1 cellular context compared by ENCODE assay signal in the genomic region with DNA sequence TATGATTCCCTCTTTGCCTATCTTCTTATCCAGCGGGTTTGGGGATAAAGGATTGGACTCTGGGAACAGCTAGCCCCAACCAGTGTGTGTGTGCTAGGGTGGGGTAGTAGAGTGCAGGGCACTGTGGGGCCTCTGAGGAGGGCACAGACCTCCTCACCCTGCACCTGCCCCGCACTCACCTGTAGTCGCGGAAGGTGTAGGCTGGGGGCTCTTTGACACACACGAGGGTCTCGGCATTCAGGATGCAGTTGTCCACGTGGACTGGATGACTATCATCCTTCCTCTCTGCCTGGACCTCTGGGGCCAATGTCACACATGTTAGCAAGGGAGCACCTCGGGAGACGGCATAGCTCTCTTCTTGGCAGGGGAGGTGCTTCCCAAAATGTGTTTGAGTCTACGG.
TF ChIP-seq lines count a peak whose summit lies in the region.

No MANE protein-coding gene starts in this region.

TF ChIP-seq in GM23338, 12 proteins besides CTCF, POLR2A, EP300 and RAD21 (continued from another document):
- no peak for TF ChIP-seq ZNF462 (CRISPR knock-in tag; IDR thresholded peaks at IDR 0.05)
- no peak for TF ChIP-seq STAT1 (IDR thresholded peaks at IDR 0.05; ENCODE audit: unreplicated experiment)
- TF ChIP-seq EZH2phosphoT487 (IDR thresholded peaks at IDR 0.05; ENCODE audit: unreplicated experiment), result no peak
- TF ChIP-seq NANOG (IDR thresholded peaks at IDR 0.05; ENCODE audit: borderline replicate concordance), result no peak
- no peak for TF ChIP-seq POLR2AphosphoS5 (IDR thresholded peaks at IDR 0.05; ENCODE audit: low read depth)
- TF ChIP-seq ZNF331 (CRISPR knock-in tag; IDR thresholded peaks at IDR 0.05; ENCODE audit: low read depth), result no peak
- TF ChIP-seq, protein P1, sequence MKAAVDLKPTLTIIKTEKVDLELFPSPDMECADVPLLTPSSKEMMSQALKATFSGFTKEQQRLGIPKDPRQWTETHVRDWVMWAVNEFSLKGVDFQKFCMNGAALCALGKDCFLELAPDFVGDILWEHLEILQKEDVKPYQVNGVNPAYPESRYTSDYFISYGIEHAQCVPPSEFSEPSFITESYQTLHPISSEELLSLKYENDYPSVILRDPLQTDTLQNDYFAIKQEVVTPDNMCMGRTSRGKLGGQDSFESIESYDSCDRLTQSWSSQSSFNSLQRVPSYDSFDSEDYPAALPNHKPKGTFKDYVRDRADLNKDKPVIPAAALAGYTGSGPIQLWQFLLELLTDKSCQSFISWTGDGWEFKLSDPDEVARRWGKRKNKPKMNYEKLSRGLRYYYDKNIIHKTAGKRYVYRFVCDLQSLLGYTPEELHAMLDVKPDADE (IDR thresholded peaks at IDR 0.05), result no peak
- TF ChIP-seq, protein P2, sequence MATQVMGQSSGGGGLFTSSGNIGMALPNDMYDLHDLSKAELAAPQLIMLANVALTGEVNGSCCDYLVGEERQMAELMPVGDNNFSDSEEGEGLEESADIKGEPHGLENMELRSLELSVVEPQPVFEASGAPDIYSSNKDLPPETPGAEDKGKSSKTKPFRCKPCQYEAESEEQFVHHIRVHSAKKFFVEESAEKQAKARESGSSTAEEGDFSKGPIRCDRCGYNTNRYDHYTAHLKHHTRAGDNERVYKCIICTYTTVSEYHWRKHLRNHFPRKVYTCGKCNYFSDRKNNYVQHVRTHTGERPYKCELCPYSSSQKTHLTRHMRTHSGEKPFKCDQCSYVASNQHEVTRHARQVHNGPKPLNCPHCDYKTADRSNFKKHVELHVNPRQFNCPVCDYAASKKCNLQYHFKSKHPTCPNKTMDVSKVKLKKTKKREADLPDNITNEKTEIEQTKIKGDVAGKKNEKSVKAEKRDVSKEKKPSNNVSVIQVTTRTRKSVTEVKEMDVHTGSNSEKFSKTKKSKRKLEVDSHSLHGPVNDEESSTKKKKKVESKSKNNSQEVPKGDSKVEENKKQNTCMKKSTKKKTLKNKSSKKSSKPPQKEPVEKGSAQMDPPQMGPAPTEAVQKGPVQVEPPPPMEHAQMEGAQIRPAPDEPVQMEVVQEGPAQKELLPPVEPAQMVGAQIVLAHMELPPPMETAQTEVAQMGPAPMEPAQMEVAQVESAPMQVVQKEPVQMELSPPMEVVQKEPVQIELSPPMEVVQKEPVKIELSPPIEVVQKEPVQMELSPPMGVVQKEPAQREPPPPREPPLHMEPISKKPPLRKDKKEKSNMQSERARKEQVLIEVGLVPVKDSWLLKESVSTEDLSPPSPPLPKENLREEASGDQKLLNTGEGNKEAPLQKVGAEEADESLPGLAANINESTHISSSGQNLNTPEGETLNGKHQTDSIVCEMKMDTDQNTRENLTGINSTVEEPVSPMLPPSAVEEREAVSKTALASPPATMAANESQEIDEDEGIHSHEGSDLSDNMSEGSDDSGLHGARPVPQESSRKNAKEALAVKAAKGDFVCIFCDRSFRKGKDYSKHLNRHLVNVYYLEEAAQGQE (IDR thresholded peaks at IDR 0.05; ENCODE audit: unreplicated experiment), result no peak
- TF ChIP-seq CREB1 (CRISPR knock-in tag; IDR thresholded peaks at IDR 0.05; ENCODE audit: low read depth), result no peak
